In the genomic region with DNA sequence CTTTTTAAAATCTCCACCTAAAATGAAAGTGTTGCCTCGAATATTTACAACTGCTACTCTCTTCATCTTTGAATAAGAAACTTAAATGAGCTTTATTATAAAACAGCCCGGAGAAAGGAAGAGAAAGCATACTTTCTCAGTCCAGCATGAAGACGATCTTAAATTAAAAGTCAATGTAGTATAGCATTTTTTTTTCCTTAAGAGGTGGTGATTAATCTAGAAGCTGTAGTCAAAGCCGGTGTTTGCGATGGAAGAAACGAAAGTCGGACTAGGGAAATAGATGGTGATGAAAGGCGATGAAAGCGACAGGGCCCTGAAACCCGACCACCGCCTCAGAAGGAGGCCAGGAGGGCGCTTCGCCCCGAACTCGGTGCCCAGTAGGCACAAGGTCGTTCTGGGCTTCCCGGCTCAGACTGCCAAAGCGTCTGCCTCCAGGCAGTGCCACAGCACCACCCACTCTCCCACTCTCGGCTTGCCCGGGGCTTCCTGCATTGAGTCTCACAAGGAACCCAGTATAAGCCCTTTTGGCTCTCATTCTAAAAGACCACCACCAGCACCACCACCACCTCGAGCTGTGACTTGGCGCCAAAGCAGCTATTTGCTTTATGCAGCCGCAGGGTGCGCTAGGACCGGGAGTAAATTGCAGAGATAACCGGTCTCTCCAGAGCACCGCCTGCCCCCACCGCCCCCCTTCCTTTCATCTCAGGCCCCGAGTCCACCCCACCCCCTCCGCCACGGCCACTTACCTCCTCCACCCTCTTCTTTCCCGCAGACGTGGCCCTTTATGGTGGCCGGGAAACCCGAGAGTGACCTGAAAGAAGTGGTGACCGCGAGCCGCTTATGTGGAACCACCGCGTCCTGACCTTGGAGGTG, we compare ENCODE assay signal across 8 cellular contexts. TPM values are rescaled to one million over a fixed set of nuclear protein-coding genes. Genes with fewer than 3 reads are reported as not detected.
DNase-seq lines count a peak whose midpoint lies in the region; ATAC-seq and TF ChIP-seq lines count a peak whose summit lies in the region.

No MANE protein-coding gene starts in this region.

- TF ChIP-seq CTCF in heart left ventricle (IDR thresholded peaks at IDR 0.05) (no peak), progenitor cell of endocrine pancreas (IDR thresholded peaks at IDR 0.05; ENCODE audit: unreplicated experiment) (no peak)

- no peaks in the 10 kb centered on the region for H3K9me3 Mint-ChIP-seq in activated T-helper 1 cell treated with anti-CD3 and anti-CD28 coated beads, Interleukin-12 subunit alpha, Interleukin-12 subunit beta, Interleukin-2, Interleukin-4 antibody, amounts not matched to agents 30 ng/mL and 10 ng/mL and 1 ng/mL, durations not matched to agents 14 hours and 24 hours and 36 hours
- no peaks in the 10 kb centered on the region for H3K9me3 Mint-ChIP-seq in progenitor cell of endocrine pancreas (ENCODE audit: low read depth)

- intact Hi-C loops in activated T-helper 1 cell treated with anti-CD3 and anti-CD28 coated beads, Interleukin-12 subunit alpha, Interleukin-12 subunit beta, Interleukin-2, Interleukin-4 antibody, amounts not matched to agents 30 ng/mL and 10 ng/mL and 1 ng/mL, durations not matched to agents 14 hours and 24 hours and 36 hours (cut with micrococcal nuclease): loop anchor here (1.0 to 2.0 kb wide), 2 partner anchors 37 to 648 kb away; no protein-coding TSS in a partner anchor
- intact Hi-C loops in heart left ventricle (cut with DNase I): loop anchor here in 3 of 10 donors (5.0 kb wide), 2 partner anchors 129 to 134 kb away; no protein-coding TSS in a partner anchor

- WGBS in heart left ventricle, 4 donors: 1 to 2% (median 1%) methylated on average over 37 to 40 of the region's 40 CpGs

- peaks cover 32 to 54% (median 38%) of the 10 kb centered on the region in 11 experiments for H3K9me3 ChIP-seq in BLaER1 treated with 17β-estradiol and CSF1 and Interleukin-3, amounts not matched to agents 10 nM and 100 nM (replicated peaks in 1 of 11)
- H3K9me3 ChIP-seq in HUES48 (ENCODE audit: control insufficient read depth, insufficient read depth, low read length) (no peaks in the 10 kb centered on the region), heart left ventricle (no peaks in the 10 kb centered on the region)

- H3K27me3 Mint-ChIP-seq in activated T-helper 1 cell treated with anti-CD3 and anti-CD28 coated beads, Interleukin-12 subunit alpha, Interleukin-12 subunit beta, Interleukin-2, Interleukin-4 antibody, amounts not matched to agents 30 ng/mL and 10 ng/mL and 1 ng/mL, durations not matched to agents 14 hours and 24 hours and 36 hours (ENCODE audit: insufficient read depth): peaks cover 85% of the 10 kb centered on the region
- peaks cover 97% of the 10 kb centered on the region for H3K27me3 Mint-ChIP-seq in progenitor cell of endocrine pancreas

- peak in 2 of 4 donors; percentile 21 to 29 for ATAC-seq in heart left ventricle
- ATAC-seq in HG03432 (IDR thresholded peaks at IDR 0.05; ENCODE audit: unreplicated experiment): no peak

- H3K4me3 Mint-ChIP-seq in activated T-helper 1 cell treated with anti-CD3 and anti-CD28 coated beads, Interleukin-12 subunit alpha, Interleukin-12 subunit beta, Interleukin-2, Interleukin-4 antibody, amounts not matched to agents 30 ng/mL and 10 ng/mL and 1 ng/mL, durations not matched to agents 14 hours and 24 hours and 36 hours: peak overlapping the region; percentile 76
- peak overlapping the region; percentile 35 for H3K4me3 Mint-ChIP-seq in progenitor cell of endocrine pancreas (ENCODE audit: low read depth)

- no peaks in the 10 kb centered on the region for H3K36me3 Mint-ChIP-seq in activated T-helper 1 cell treated with anti-CD3 and anti-CD28 coated beads, Interleukin-12 subunit alpha, Interleukin-12 subunit beta, Interleukin-2, Interleukin-4 antibody, amounts not matched to agents 30 ng/mL and 10 ng/mL and 1 ng/mL, durations not matched to agents 14 hours and 24 hours and 36 hours (ENCODE audit: low read depth)
- H3K36me3 Mint-ChIP-seq in progenitor cell of endocrine pancreas (ENCODE audit: insufficient read depth): no peaks in the 10 kb centered on the region

- H3K27ac Mint-ChIP-seq in activated T-helper 1 cell treated with anti-CD3 and anti-CD28 coated beads, Interleukin-12 subunit alpha, Interleukin-12 subunit beta, Interleukin-2, Interleukin-4 antibody, amounts not matched to agents 30 ng/mL and 10 ng/mL and 1 ng/mL, durations not matched to agents 14 hours and 24 hours and 36 hours: no peak overlapping the region
- H3K27ac Mint-ChIP-seq in progenitor cell of endocrine pancreas: no peak overlapping the region

- H3K4me2 ChIP-seq in BLaER1 treated with 17β-estradiol and CSF1 and Interleukin-3, amounts not matched to agents 10 nM and 100 nM: peak overlapping the region in 8 of 11 experiments; percentile 15 to 70 (median 30); a peak in 9 of 22 replicates

- H3K4me3 ChIP-seq in BLaER1 treated with 17β-estradiol and CSF1 and Interleukin-3, amounts not matched to agents 10 nM and 100 nM: peak overlapping the region in 4 of 10 experiments; percentile 27 to 43 (median 34); a peak in 4 of 20 replicates
- H3K4me3 ChIP-seq in HUES48 (ENCODE audit: low read depth, low read length): peak overlapping the region; percentile 57
- peak overlapping the region; percentile 23 to 74 (median 55) for H3K4me3 ChIP-seq in heart left ventricle

- peaks cover 18% of the 10 kb centered on the region for H3K4me1 Mint-ChIP-seq in activated T-helper 1 cell treated with anti-CD3 and anti-CD28 coated beads, Interleukin-12 subunit alpha, Interleukin-12 subunit beta, Interleukin-2, Interleukin-4 antibody, amounts not matched to agents 30 ng/mL and 10 ng/mL and 1 ng/mL, durations not matched to agents 14 hours and 24 hours and 36 hours (ENCODE audit: low read depth)
- H3K4me1 Mint-ChIP-seq in progenitor cell of endocrine pancreas (ENCODE audit: low read depth): peaks cover 16% of the 10 kb centered on the region

- H4K20me1 ChIP-seq in BLaER1 treated with 17β-estradiol and CSF1 and Interleukin-3, amounts not matched to agents 10 nM and 100 nM: peaks cover 0 to 6% (median 0%) of the 10 kb centered on the region in 11 experiments; a peak in 1 of 22 replicates

- no peak overlapping the region for H3K9ac ChIP-seq in BLaER1 treated with 17β-estradiol and CSF1 and Interleukin-3, amounts not matched to agents 10 nM and 100 nM
- no peak overlapping the region for H3K9ac ChIP-seq in HUES48 (ENCODE audit: low read depth, low read length)

- no peak for TF ChIP-seq POLR2A in heart left ventricle (IDR thresholded peaks at IDR 0.05)

- H3K4me1 ChIP-seq in BLaER1 treated with 17β-estradiol and CSF1 and Interleukin-3, amounts not matched to agents 10 nM and 100 nM: no peaks in the 10 kb centered on the region
- peaks cover 44% of the 10 kb centered on the region for H3K4me1 ChIP-seq in HUES48 (ENCODE audit: control insufficient read depth, insufficient read depth, low read length)
- H3K4me1 ChIP-seq in heart left ventricle: peaks cover 0 to 35% (median 16%) of the 10 kb centered on the region in 12 donors

- no peak overlapping the region for H3K27ac ChIP-seq in BLaER1 treated with 17β-estradiol and CSF1 and Interleukin-3, amounts not matched to agents 10 nM and 100 nM
- no peak overlapping the region for H3K27ac ChIP-seq in HUES48 (ENCODE audit: low read depth, low read length)
- peak overlapping the region; percentile 17 to 90 (median 80) for H3K27ac ChIP-seq in heart left ventricle

- no peak for DNase-seq in activated T-helper 1 cell treated with anti-CD3 and anti-CD28 coated beads, Interleukin-12 subunit alpha, Interleukin-12 subunit beta, Interleukin-2, Interleukin-4 antibody, amounts not matched to agents 30 ng/mL and 10 ng/mL and 1 ng/mL, durations not matched to agents 14 hours and 24 hours and 36 hours (ENCODE audit: low spot score)
- DNase-seq in heart left ventricle (peak in 4 of 5 donors; percentile 25 to 68 (median 48)), progenitor cell of endocrine pancreas (ENCODE audit: low spot score, unreplicated experiment) (no peak), KG1 (lab: John Stamatoyannopoulos, UW) (no peak)
- DNase-seq in effector CD4-positive, alpha-beta T cell: no peak

- peaks cover 78 to 86% (median 83%) of the 10 kb centered on the region in 11 experiments for H3K27me3 ChIP-seq in BLaER1 treated with 17β-estradiol and CSF1 and Interleukin-3, amounts not matched to agents 10 nM and 100 nM
- peaks cover 100% of the 10 kb centered on the region for H3K27me3 ChIP-seq in HUES48 (ENCODE audit: control insufficient read depth, insufficient read depth, low read length)
- H3K27me3 ChIP-seq in heart left ventricle: peaks cover 9 to 97% (median 73%) of the 10 kb centered on the region in 9 donors

- H3K36me3 ChIP-seq in BLaER1 treated with 17β-estradiol and CSF1 and Interleukin-3, amounts not matched to agents 10 nM and 100 nM: no peaks in the 10 kb centered on the region
- no peaks in the 10 kb centered on the region for H3K36me3 ChIP-seq in HUES48 (ENCODE audit: control insufficient read depth, insufficient read depth, low read length)
- peaks cover 0 to 15% (median 0%) of the 10 kb centered on the region in 9 donors for H3K36me3 ChIP-seq in heart left ventricle

RNA-seq across cellular contexts. Expression of gene TCF21, which starts 2.3 kb away (rescaled TPM):
- not detected in 2 replicates for total RNA-seq in activated T-helper 1 cell treated with anti-CD3 and anti-CD28 coated beads, Interleukin-12 subunit alpha, Interleukin-12 subunit beta, Interleukin-2, Interleukin-4 antibody, amounts not matched to agents 30 ng/mL and 10 ng/mL and 1 ng/mL, durations not matched to agents 14 hours and 24 hours and 36 hours
- total RNA-seq in heart left ventricle (1 to 10 TPM; 1.8 to 9.5 (median 3.9) TPM), progenitor cell of endocrine pancreas (not detected in 2 replicates)
- 1 to 10 TPM; 1.9 to 5.1 TPM for polyA plus RNA-seq in heart left ventricle

Comparison
In these comparisons a context has a peak if more than half of its experiments do, and no peak if none do; other contexts are left out.
1. H3K27ac ChIP-seq: peak in heart left ventricle (12 of 12); none in BLaER1 treated with 17β-estradiol and CSF1 and Interleukin-3, amounts not matched to agents 10 nM and 100 nM (0 of 11) and HUES48 (single experiment).
2. DNase-seq: peak in heart left ventricle (4 of 5); none in activated T-helper 1 cell treated with anti-CD3 and anti-CD28 coated beads, Interleukin-12 subunit alpha, Interleukin-12 subunit beta, Interleukin-2, Interleukin-4 antibody, amounts not matched to agents 30 ng/mL and 10 ng/mL and 1 ng/mL, durations not matched to agents 14 hours and 24 hours and 36 hours (single experiment), progenitor cell of endocrine pancreas (single experiment), effector CD4-positive, alpha-beta T cell (single experiment) and KG1 (single experiment).